Comparison of ENCODE assay signal across 20 cellular contexts in the genomic region with DNA sequence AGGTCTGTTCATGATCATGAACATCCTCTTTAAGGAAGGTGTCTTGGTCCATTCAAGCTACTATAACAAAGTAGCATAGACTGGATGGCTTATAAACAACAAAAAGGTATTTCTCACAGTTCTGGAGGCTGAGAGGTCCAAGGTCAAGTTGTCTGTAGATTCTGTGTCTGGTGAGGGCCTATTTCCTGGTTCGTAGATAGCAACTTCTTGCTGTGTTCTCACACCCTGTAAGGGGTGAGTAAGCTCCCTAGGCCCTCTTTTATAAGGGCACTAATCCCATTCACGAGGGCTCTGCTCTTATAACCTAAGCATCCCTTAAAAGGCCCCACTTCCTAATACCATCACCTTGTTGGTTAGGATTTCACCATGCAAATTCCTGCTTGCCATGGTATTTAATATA.
"Had no signal": no experiment of that assay in that cellular context is flagged by ENCODE, and none has a peak within 500 bp of the region (broad histone marks: within the 10 kb centered on the region; RNA-seq: fewer than 3 reads in every experiment).

No MANE protein-coding gene starts in this region.

- H3K36me3 ChIP-seq: colonic mucosa, esophagus muscularis mucosa, gastroesophageal sphincter, heart left ventricle, lower lobe of right lung had no signal

- DNase-seq: colonic mucosa; cortex of kidney; effector CD8-positive, alpha-beta T cell; effector memory CD8-positive, alpha-beta T cell; endodermal cell; foreskin keratinocyte; heart left ventricle; hypothalamus; immature natural killer cell; islet precursor cell; kidney; kidney glomerular epithelial cell; left lung; left ventricle myocardium superior; lower lobe of right lung; naive thymus-derived CD4-positive, alpha-beta T cell; natural killer cell had no signal

- H3K4me1 ChIP-seq: esophagus muscularis mucosa, foreskin keratinocyte, gastroesophageal sphincter, heart left ventricle, left lung, lower lobe of right lung had no signal

- H3K4me3 ChIP-seq: colonic mucosa, esophagus muscularis mucosa, gastroesophageal sphincter, heart left ventricle, hepatocyte, left lung, lower lobe of right lung had no signal

- ATAC-seq: effector memory CD8-positive, alpha-beta T cell; foreskin keratinocyte; gastroesophageal sphincter; heart left ventricle; left lung; left ventricle myocardium superior; lower lobe of right lung; naive thymus-derived CD4-positive, alpha-beta T cell; natural killer cell had no signal

- H3K9me3 ChIP-seq: colonic mucosa, gastroesophageal sphincter, lower lobe of right lung had no signal
